8 cellular contexts compared by ENCODE assay signal in genomic region chr17:40548982-40549680, GRCh38. TPM values are rescaled to one million over a fixed set of nuclear protein-coding genes. Genes with fewer than 3 reads are reported as not detected.
DNase-seq lines count a peak whose midpoint lies in the region; ATAC-seq lines count a peak whose summit lies in the region.

No MANE protein-coding gene starts in this region.

- no peaks in the 10 kb centered on the region for H3K9me3 Mint-ChIP-seq in activated T-cell treated with anti-CD3 and anti-CD28 coated beads, Interleukin-2, amount 50 U/mL, for 24 hours

- H3K4me1 ChIP-seq in skeletal muscle satellite cell (ENCODE audit: control insufficient read depth, insufficient read depth, low read length): peaks cover 68% of the 10 kb centered on the region

- H3K4me3 Mint-ChIP-seq in activated T-cell treated with anti-CD3 and anti-CD28 coated beads, Interleukin-2, amount 50 U/mL, for 24 hours: peak overlapping the region; percentile 11

- peak overlapping the region; percentile 94 for H3K9ac ChIP-seq in skeletal muscle satellite cell (ENCODE audit: low read depth, low read length)

- DNase-seq in cardiac septum (ENCODE audit: low spot score) (peak; percentile 69), Right ventricle myocardium superior (no peak), glomerular visceral epithelial cell (ENCODE audit: extremely low spot score) (peak; percentile 65), SKM-1 treated with dmso at 0.1 percent for 144 hours (lab: John Stamatoyannopoulos, UW; ENCODE audit: unreplicated experiment) (no peak), NCI-H82 (lab: John Stamatoyannopoulos, UW) (no peak)
- DNase-seq in activated T-cell treated with anti-CD3 and anti-CD28 coated beads, Interleukin-2, amount 50 U/mL, for 24 hours: peak; percentile 46
- no peak for DNase-seq in effector CD4-positive, alpha-beta T cell

- peak overlapping the region; percentile 23 for H3K4me2 ChIP-seq in skeletal muscle satellite cell (ENCODE audit: low read length)

- peak overlapping the region; percentile 71 for H3K27ac Mint-ChIP-seq in activated T-cell treated with anti-CD3 and anti-CD28 coated beads, Interleukin-2, amount 50 U/mL, for 24 hours

- H3K36me3 Mint-ChIP-seq in activated T-cell treated with anti-CD3 and anti-CD28 coated beads, Interleukin-2, amount 50 U/mL, for 24 hours (ENCODE audit: low read depth): peaks cover 32% of the 10 kb centered on the region

- no peaks in the 10 kb centered on the region for H3K36me3 ChIP-seq in skeletal muscle satellite cell (ENCODE audit: insufficient read depth, low read length)

- ATAC-seq in Right ventricle myocardium superior (ENCODE audit: poor library complexity): no peak

- H3K4me1 Mint-ChIP-seq in activated T-cell treated with anti-CD3 and anti-CD28 coated beads, Interleukin-2, amount 50 U/mL, for 24 hours (ENCODE audit: low read depth): peaks cover 92% of the 10 kb centered on the region

- H3K9me3 ChIP-seq in skeletal muscle satellite cell (replicated peaks; ENCODE audit: low read length): no peaks in the 10 kb centered on the region

- H3K27me3 ChIP-seq in skeletal muscle satellite cell (ENCODE audit: control insufficient read depth, insufficient read depth, low read length): no peaks in the 10 kb centered on the region

- no peak overlapping the region for H3K4me3 ChIP-seq in skeletal muscle satellite cell (ENCODE audit: low read length)

- H3K27me3 Mint-ChIP-seq in activated T-cell treated with anti-CD3 and anti-CD28 coated beads, Interleukin-2, amount 50 U/mL, for 24 hours: no peaks in the 10 kb centered on the region

- intact Hi-C loops in cardiac septum (cut with DNase I): no loop called here
- intact Hi-C loops in Right ventricle myocardium superior (cut with DNase I): no loop called here

RNA-seq across cellular contexts. Expression of gene CCR7, which starts 16.1 kb away (rescaled TPM):
- total RNA-seq in cardiac septum: 0.32 TPM
- total RNA-seq in Right ventricle myocardium superior: not detected
- total RNA-seq in skeletal muscle satellite cell (2012; rRNA removed): 0.25 and 0.66 TPM in 2 replicates

RNA-seq across cellular contexts. Expression of gene TNS4, which starts 47.7 kb away (rescaled TPM):
- total RNA-seq in cardiac septum (not detected), Right ventricle myocardium superior (not detected)
- total RNA-seq in skeletal muscle satellite cell (2012; rRNA removed): under 0.01 and 0.22 TPM in 2 replicates

Comparison
In these comparisons a context has a peak if more than half of its experiments do, and no peak if none do; other contexts are left out.
1. DNase-seq: peak in cardiac septum (single experiment), activated T-cell treated with anti-CD3 and anti-CD28 coated beads, Interleukin-2, amount 50 U/mL, for 24 hours (single experiment) and glomerular visceral epithelial cell (single experiment); none in Right ventricle myocardium superior (single experiment), SKM-1 treated with dmso at 0.1 percent for 144 hours (single experiment), NCI-H82 (single experiment) and effector CD4-positive, alpha-beta T cell (single experiment).